In genomic region chr19:9878511-9879196, GRCh38 we compare ENCODE assay signal across 1 cellular context.
TF ChIP-seq lines count a peak whose summit lies in the region.

No MANE protein-coding gene starts in this region.

TF ChIP-seq in HCT116, 20 proteins besides CTCF, POLR2A, EP300 and RAD21:
- no peak for TF ChIP-seq TCF7L2 (IDR thresholded peaks at IDR 0.05; ENCODE audit: borderline replicate concordance, extremely low read depth, insufficient read depth, insufficient read length)
- no peak for TF ChIP-seq ATF3 (IDR thresholded peaks at IDR 0.05)
- TF ChIP-seq EZH2phosphoT487 (IDR thresholded peaks at IDR 0.05; ENCODE audit: borderline replicate concordance), result no peak
- TF ChIP-seq FOSL1 (IDR thresholded peaks at IDR 0.05; ENCODE audit: low read depth), result no peak
- no peak for TF ChIP-seq POLR2AphosphoS5 (IDR thresholded peaks at IDR 0.05; ENCODE audit: low read depth, low read length)
